Comparison of ENCODE assay signal across 10 cellular contexts in the genomic region with DNA sequence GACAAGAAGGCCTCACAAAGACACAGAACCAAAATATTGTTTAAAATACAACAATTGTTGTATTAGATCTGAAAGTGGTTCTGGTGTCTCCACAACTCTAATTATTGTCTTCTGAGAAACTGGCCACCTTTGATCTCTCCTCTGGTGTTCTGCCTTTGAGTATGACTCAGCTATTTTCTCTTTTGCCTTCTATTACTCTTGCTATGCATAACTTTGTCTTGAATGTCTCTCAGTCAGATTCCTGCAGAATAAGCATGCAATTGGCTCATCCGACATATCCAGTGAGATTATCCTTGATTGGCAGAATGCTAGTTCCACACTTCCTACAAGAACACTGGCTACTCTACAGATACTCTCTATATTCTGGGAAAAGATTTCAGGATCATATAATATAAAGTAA. TPM values are rescaled to one million over a fixed set of nuclear protein-coding genes. Genes with fewer than 3 reads are reported as not detected.
A peak's percentile ranks its signal among the peaks of the same experiment; 100 is the strongest.
DNase-seq lines count a peak whose midpoint lies in the region; ATAC-seq and TF ChIP-seq lines count a peak whose summit lies in the region.
"Had no signal": no experiment of that assay in that cellular context is flagged by ENCODE, and none has a peak within 500 bp of the region (broad histone marks: within the 10 kb centered on the region; RNA-seq: fewer than 3 reads in every experiment).

No MANE protein-coding gene starts in this region.

- H4K20me1 ChIP-seq in KMS-11 (ENCODE audit: insufficient read depth), result no peaks in the 10 kb centered on the region

- H2AFZ ChIP-seq in KMS-11 (ENCODE audit: low read depth), result peak overlapping the region; percentile 39

- H3K27me3 Mint-ChIP-seq in stimulated activated naive CD8-positive, alpha-beta T cell treated with anti-CD3 and anti-CD28 coated beads, Interleukin-15, amount 100 ng/mL, for 72 hours, result no peaks in the 10 kb centered on the region
- H3K27me3 Mint-ChIP-seq: CD4-positive, CD25-positive, alpha-beta regulatory T cell had no signal

- H3K9me3 Mint-ChIP-seq in stimulated activated naive CD8-positive, alpha-beta T cell treated with anti-CD3 and anti-CD28 coated beads, Interleukin-15, amount 100 ng/mL, for 72 hours, result no peaks in the 10 kb centered on the region

- ATAC-seq in stimulated activated naive CD8-positive, alpha-beta T cell treated with anti-CD3 and anti-CD28 coated beads, Interleukin-15, amount 100 ng/mL, for 72 hours, result peak; percentile 50
- ATAC-seq in stimulated activated naive CD8-positive, alpha-beta T cell treated with anti-CD3 and anti-CD28 coated beads, Interleukin-15, Interleukin-2, amounts not matched to agents 100 U/mL and 50 U/mL, for 24 hours, result no peak
- ATAC-seq in esophagus mucosa, result peak; percentile 59

- H3K4me1 ChIP-seq in KMS-11 (ENCODE audit: low read depth, poor library complexity, severe bottlenecking) (peaks cover 34% of the 10 kb centered on the region), adrenal gland (replicated peaks in 1 of 2) (no peaks in the 10 kb centered on the region)

- TF ChIP-seq POLR2A in adrenal gland (IDR thresholded peaks at IDR 0.05), result no peak

- no peak overlapping the region for H3K4me3 Mint-ChIP-seq in stimulated activated naive CD8-positive, alpha-beta T cell treated with anti-CD3 and anti-CD28 coated beads, Interleukin-15, amount 100 ng/mL, for 72 hours
- H3K4me3 Mint-ChIP-seq: CD4-positive, CD25-positive, alpha-beta regulatory T cell; T-helper 1 cell treated with Interleukin-12 subunit alpha and Interleukin-12 subunit beta and Interleukin-4 antibody, amounts not matched to agents 30 μg/mL and 1 μg/mL, for 36 hours had no signal

- H3K4me3 ChIP-seq in KMS-11 (IDR thresholded peaks at IDR 0.05; ENCODE audit: insufficient read depth, low read depth, low read length) (no peak overlapping the region), adrenal gland (no peak overlapping the region)

- 70 to 83% (median 74%) methylated on average over 1 of the region's 1 CpG for WGBS in adrenal gland, 4 donors

- no peak overlapping the region for H3K27ac Mint-ChIP-seq in stimulated activated naive CD8-positive, alpha-beta T cell treated with anti-CD3 and anti-CD28 coated beads, Interleukin-15, amount 100 ng/mL, for 72 hours
- H3K27ac Mint-ChIP-seq: CD4-positive, CD25-positive, alpha-beta regulatory T cell; T-helper 1 cell treated with Interleukin-12 subunit alpha and Interleukin-12 subunit beta and Interleukin-4 antibody, amounts not matched to agents 30 μg/mL and 1 μg/mL, for 36 hours had no signal

- H3K4me2 ChIP-seq in KMS-11, result peak overlapping the region; percentile 79

- peaks cover 7% of the 10 kb centered on the region for H3K4me1 Mint-ChIP-seq in stimulated activated naive CD8-positive, alpha-beta T cell treated with anti-CD3 and anti-CD28 coated beads, Interleukin-15, amount 100 ng/mL, for 72 hours

- intact Hi-C loops in adrenal gland (cut with DNase I), result no loop called here

- no peak for TF ChIP-seq CTCF in KMS-11 (conservative IDR thresholded peaks at IDR 0.05; ENCODE audit: low read depth, low read length)
- TF ChIP-seq CTCF in adrenal gland (IDR thresholded peaks at IDR 0.05), result no peak

- no peaks in the 10 kb centered on the region for H3K79me2 ChIP-seq in KMS-11 (ENCODE audit: insufficient read depth, low read depth)

- no peaks in the 10 kb centered on the region for H3K27me3 ChIP-seq in KMS-11 (ENCODE audit: insufficient read depth, low read depth)
- no peaks in the 10 kb centered on the region for H3K27me3 ChIP-seq in adrenal gland

- H3K27ac ChIP-seq in KMS-11, result peak overlapping the region; percentile 76
- H3K27ac ChIP-seq in adrenal gland, result no peak overlapping the region

- H3K36me3 ChIP-seq in KMS-11 (ENCODE audit: insufficient read depth) (no peaks in the 10 kb centered on the region), adrenal gland (replicated peaks in 1 of 2) (no peaks in the 10 kb centered on the region)

- H3K9ac ChIP-seq in KMS-11, result peak overlapping the region; percentile 23; the same call in 1 of the 2 replicates

- no peaks in the 10 kb centered on the region for H3K9me3 ChIP-seq in adrenal gland (replicated peaks in 1 of 3)

- no peak for DNase-seq in stimulated activated naive CD8-positive, alpha-beta T cell treated with anti-CD3 and anti-CD28 coated beads, Interleukin-15, amount 100 ng/mL, for 72 hours
- DNase-seq in stimulated activated naive CD8-positive, alpha-beta T cell treated with anti-CD3 and anti-CD28 coated beads, Interleukin-15, Interleukin-2, amounts not matched to agents 100 U/mL and 50 U/mL, for 24 hours, result no peak
- DNase-seq in NCI-H2196 (lab: John Stamatoyannopoulos, UW; ENCODE audit: unreplicated experiment), result no peak
- no peak for DNase-seq in adrenal gland
- no peak for DNase-seq in DMS79 treated with DMSO at 0.1 percent for 48 hours (lab: John Stamatoyannopoulos, UW)
- DNase-seq in DMS114 treated with DMSO at 0.1 percent for 48 hours (lab: John Stamatoyannopoulos, UW; ENCODE audit: unreplicated experiment), result no peak

RNA-seq across cellular contexts. Expression of a gene that starts 14.3 kb away (rescaled TPM):
- 3.8 TPM for total RNA-seq in esophagus mucosa
- 10 to 100 TPM; 10.2 to 32.8 (median 13.3) TPM for total RNA-seq in adrenal gland
- 10 to 100 TPM in 1 of 3 donors, 1 to 10 TPM in 2; 3.8 to 14.2 (median 4.8) TPM for polyA plus RNA-seq in adrenal gland
